11 cellular contexts compared by ENCODE assay signal in the genomic region with DNA sequence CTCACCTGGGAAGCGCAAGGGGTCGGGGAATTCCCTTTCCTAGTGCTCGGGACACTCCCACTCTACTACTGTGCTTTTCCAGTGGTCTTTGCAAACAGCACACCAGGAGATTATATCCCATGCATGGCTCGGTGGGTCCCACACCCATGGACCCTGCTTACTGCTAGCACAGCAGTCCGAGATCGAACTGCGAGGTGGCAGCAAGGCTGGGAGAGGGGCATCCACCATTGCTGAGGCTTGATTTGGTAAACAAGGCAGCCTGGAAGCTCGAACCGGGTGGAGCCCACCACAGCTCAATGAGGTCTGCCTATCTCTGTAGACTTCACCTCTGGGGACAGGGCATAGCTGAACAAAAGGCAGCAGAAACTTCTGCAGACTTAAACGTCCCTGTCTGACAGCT.
"Had no signal": no experiment of that assay in that cellular context is flagged by ENCODE, and none has a peak within 500 bp of the region (broad histone marks: within the 10 kb centered on the region; RNA-seq: fewer than 3 reads in every experiment).

No MANE protein-coding gene starts in this region.

- H3K4me1 ChIP-seq: HAP-1 had no signal

- H3K27ac ChIP-seq: GM23248 had no signal

- H3K9ac ChIP-seq: GM23248 had no signal

- DNase-seq: GM23248, GOT3, H7, H9, HCEC 1CT, HFFc6 had no signal

- FAIRE-seq: H1, H54 had no signal

- ATAC-seq: GM23338, HCT116 had no signal

- H3K4me3 ChIP-seq: GM23248, GM23338, HAP-1 had no signal

- H3K9me3 ChIP-seq: HAP-1 had no signal

- H3K36me3 ChIP-seq: HAP-1 had no signal
